In genomic region chr10:97690138-97690537, GRCh38 we compare ENCODE assay signal across 1 cellular context.
TF ChIP-seq lines count a peak whose summit lies in the region.

No MANE protein-coding gene starts in this region.

TF ChIP-seq in IMR-90, 13 proteins besides CTCF, POLR2A, EP300 and RAD21:
- TF ChIP-seq ELK1 (IDR thresholded peaks at IDR 0.05; ENCODE audit: borderline replicate concordance, low read depth, low read length) (no peak), RFX5 (IDR thresholded peaks at IDR 0.05; ENCODE audit: low read depth, low read length) (no peak), FOS (IDR thresholded peaks at IDR 0.05; ENCODE audit: low read depth, low read length) (no peak), SMC3 (IDR thresholded peaks at IDR 0.05; ENCODE audit: low read depth, low read length) (no peak), CEBPB (IDR thresholded peaks at IDR 0.05; ENCODE audit: low read depth, low read length) (no peak), RCOR1 (IDR thresholded peaks at IDR 0.05; ENCODE audit: insufficient replicate concordance, low read length) (no peak), NFE2L2 (IDR thresholded peaks at IDR 0.05; ENCODE audit: low read depth, low read length) (no peak), USF2 (IDR thresholded peaks at IDR 0.05; ENCODE audit: low read depth, low read length) (no peak), CHD1 (IDR thresholded peaks at IDR 0.05; ENCODE audit: low read depth, low read length) (no peak), BHLHE40 (IDR thresholded peaks at IDR 0.05; ENCODE audit: low read depth, low read length) (no peak), MAFK (IDR thresholded peaks at IDR 0.05; ENCODE audit: low read depth, low read length) (no peak), MAZ (IDR thresholded peaks at IDR 0.05; ENCODE audit: borderline replicate concordance, low read depth, low read length) (no peak), MXI1 (IDR thresholded peaks at IDR 0.05; ENCODE audit: borderline replicate concordance, low read depth, low read length) (no peak)
TF ChIP-seq in IMR-90: peak in this region for 0.
